19 cellular contexts compared by ENCODE assay signal in genomic region chr3:23859839-23860382, GRCh38.
"Had no signal": no experiment of that assay in that cellular context is flagged by ENCODE, and none has a peak within 500 bp of the region (broad histone marks: within the 10 kb centered on the region; RNA-seq: fewer than 3 reads in every experiment).

No MANE protein-coding gene starts in this region.

- H3K36me3 ChIP-seq: pancreas, prostate gland had no signal

- H3K4me3 Mint-ChIP-seq: activated B cell treated with CpG ODN at 0.5 μM for 24 hours; activated CD4-positive, alpha-beta memory T cell treated with anti-CD3 and anti-CD28 coated beads for 36 hours; activated naive CD8-positive, alpha-beta T cell; activated T-cell treated with anti-CD3 and anti-CD28 coated beads, Interleukin-2, amount 50 U/mL, for 72 hours; stimulated activated naive B cell treated with anti-CD40 and anti-IgM and Interleukin-4, amounts not matched to agents 10 μg/mL and 1 μg/mL and 100 μg/mL, for 72 hours had no signal

- H3K27me3 Mint-ChIP-seq: activated B cell treated with CpG ODN at 0.5 μM for 24 hours; activated CD4-positive, alpha-beta memory T cell treated with anti-CD3 and anti-CD28 coated beads for 36 hours; activated naive CD8-positive, alpha-beta T cell; brain; stimulated activated naive B cell treated with anti-CD40 and anti-IgM and Interleukin-4, amounts not matched to agents 10 μg/mL and 1 μg/mL and 100 μg/mL, for 72 hours had no signal

- H3K27ac Mint-ChIP-seq: activated B cell treated with CpG ODN at 0.5 μM for 24 hours; activated CD4-positive, alpha-beta memory T cell treated with anti-CD3 and anti-CD28 coated beads for 36 hours; activated T-cell treated with anti-CD3 and anti-CD28 coated beads, Interleukin-2, amount 50 U/mL, for 72 hours; stimulated activated naive B cell treated with anti-CD40 and anti-IgM and Interleukin-4, amounts not matched to agents 10 μg/mL and 1 μg/mL and 100 μg/mL, for 72 hours had no signal

- H3K9me3 ChIP-seq: ascending aorta, pancreas, prostate gland, stomach, tibial nerve had no signal

- H3K27me3 ChIP-seq: ascending aorta, pancreas, stomach, tibial nerve had no signal

- H3K4me1 ChIP-seq: prostate gland had no signal

- DNase-seq: activated B cell treated with CpG ODN at 0.5 μM for 24 hours; activated CD4-positive, alpha-beta memory T cell treated with anti-CD3 and anti-CD28 coated beads for 36 hours; activated naive CD4-positive, alpha-beta T cell treated with Interleukin-2 at 50 U/mL for 16 hours; activated T-cell treated with anti-CD3 and anti-CD28 coated beads, Interleukin-2, amount 50 U/mL, for 72 hours; head of caudate nucleus; hippocampal formation; left cardiac atrium; mammary epithelial cell; nucleus accumbens; pancreas; stimulated activated CD4-positive, alpha-beta T cell treated with anti-CD3 and anti-CD28 coated beads, Interleukin-1b, Interleukin-23, amount 100 ng/mL, for 48 hours; stimulated activated naive B cell treated with anti-CD40 and anti-IgM and Interleukin-4, amounts not matched to agents 10 μg/mL and 1 μg/mL and 100 μg/mL, for 72 hours; stomach had no signal

- ATAC-seq: activated T-cell treated with anti-CD3 and anti-CD28 coated beads, Interleukin-2, amount 50 U/mL, for 72 hours; stimulated activated naive B cell treated with anti-CD40 and anti-IgM and Interleukin-4, amounts not matched to agents 10 μg/mL and 1 μg/mL and 100 μg/mL, for 72 hours had no signal

- H3K9me3 Mint-ChIP-seq: activated B cell treated with CpG ODN at 0.5 μM for 24 hours; activated CD4-positive, alpha-beta memory T cell treated with anti-CD3 and anti-CD28 coated beads for 36 hours; activated T-cell treated with anti-CD3 and anti-CD28 coated beads, Interleukin-2, amount 50 U/mL, for 72 hours; stimulated activated naive B cell treated with anti-CD40 and anti-IgM and Interleukin-4, amounts not matched to agents 10 μg/mL and 1 μg/mL and 100 μg/mL, for 72 hours had no signal

- H3K27ac ChIP-seq: pancreas, prostate gland, tibial nerve had no signal

- H3K4me3 ChIP-seq: ascending aorta, pancreas, prostate gland, smooth muscle cell, stomach, tibial nerve had no signal
